In genomic region chr16:90171626-90172025, GRCh38 we compare ENCODE assay signal across 2 cellular contexts.
TF ChIP-seq lines count a peak whose summit lies in the region.

No MANE protein-coding gene starts in this region.

TF ChIP-seq in K562, 482 proteins besides CTCF, POLR2A, EP300 and RAD21:
- TF ChIP-seq ZFX (CRISPR knock-in tag; IDR thresholded peaks at IDR 0.05): peak; percentile 52

TF ChIP-seq in HepG2, 621 proteins besides CTCF, POLR2A, EP300 and RAD21:
- TF ChIP-seq ZFY (CRISPR knock-in tag; IDR thresholded peaks at IDR 0.05): 0 out of 2 replicates have a peak, but pooled peaks have one; percentile 1
